Comparison of ENCODE assay signal across 19 cellular contexts in genomic region chr11:16511807-16512114, GRCh38.
"Had no signal": no experiment of that assay in that cellular context is flagged by ENCODE, and none has a peak within 500 bp of the region (broad histone marks: within the 10 kb centered on the region; RNA-seq: fewer than 3 reads in every experiment).

No MANE protein-coding gene starts in this region.

- H3K9me3 Mint-ChIP-seq: activated T-cell treated with anti-CD3 and anti-CD28 coated beads, Interleukin-2, amount 50 U/mL, for 4 hours had no signal

- H3K4me3 ChIP-seq: MG63, SJSA1 had no signal

- ATAC-seq: activated CD4-positive, CD25-positive, alpha-beta regulatory T cell treated with anti-CD3 and anti-CD28 coated beads, Interleukin-2, amount 50 U/mL, for 24 hours; activated CD8-positive, alpha-beta memory T cell treated with anti-CD3 and anti-CD28 coated beads, Interleukin-2, amount 10 ng/mL, durations not matched to agents 7 days and 5 days; activated T-cell treated with anti-CD3 and anti-CD28 coated beads, Interleukin-2, amount 50 U/mL, for 4 hours; PC-3 had no signal

- H3K27ac Mint-ChIP-seq: activated CD4-positive, alpha-beta T cell treated with anti-CD3 and anti-CD28 coated beads, Interleukin-2, amount 10 ng/mL, durations not matched to agents 24 days and 14 days; activated CD8-positive, alpha-beta memory T cell treated with anti-CD3 and anti-CD28 coated beads, Interleukin-2, amount 10 ng/mL, durations not matched to agents 7 days and 5 days; activated naive CD4-positive, alpha-beta T cell treated with anti-CD3 and anti-CD28 coated beads for 36 hours; activated naive CD8-positive, alpha-beta T cell; T-helper 1 cell treated with Interleukin-12 subunit alpha and Interleukin-12 subunit beta and Interleukin-4 antibody, amounts not matched to agents 30 μg/mL and 1 μg/mL, for 36 hours had no signal

- FAIRE-seq: RCC 7860 had no signal

- H3K36me3 Mint-ChIP-seq: activated CD8-positive, alpha-beta memory T cell treated with anti-CD3 and anti-CD28 coated beads, Interleukin-2, amount 10 ng/mL, durations not matched to agents 7 days and 5 days; activated naive CD8-positive, alpha-beta T cell had no signal

- H3K36me3 ChIP-seq: MG63, SJSA1 had no signal

- H3K4me2 ChIP-seq: KMS-11 had no signal

- H3K27ac ChIP-seq: KMS-11, SJSA1 had no signal

- H3K9ac ChIP-seq: KMS-11 had no signal

- H3K4me3 Mint-ChIP-seq: activated CD4-positive, alpha-beta T cell treated with anti-CD3 and anti-CD28 coated beads, Interleukin-2, amount 10 ng/mL, durations not matched to agents 24 days and 14 days; activated CD8-positive, alpha-beta memory T cell treated with anti-CD3 and anti-CD28 coated beads, Interleukin-2, amount 10 ng/mL, durations not matched to agents 7 days and 5 days; activated naive CD4-positive, alpha-beta T cell treated with anti-CD3 and anti-CD28 coated beads for 36 hours; activated naive CD8-positive, alpha-beta T cell; activated T-cell treated with anti-CD3 and anti-CD28 coated beads, Interleukin-2, amount 50 U/mL, for 4 hours; T-helper 1 cell treated with Interleukin-12 subunit alpha and Interleukin-12 subunit beta and Interleukin-4 antibody, amounts not matched to agents 30 μg/mL and 1 μg/mL, for 36 hours had no signal

- H3K27me3 Mint-ChIP-seq: activated CD4-positive, alpha-beta T cell treated with anti-CD3 and anti-CD28 coated beads, Interleukin-2, amount 10 ng/mL, durations not matched to agents 24 days and 14 days; activated CD8-positive, alpha-beta memory T cell treated with anti-CD3 and anti-CD28 coated beads, Interleukin-2, amount 10 ng/mL, durations not matched to agents 7 days and 5 days; activated naive CD8-positive, alpha-beta T cell had no signal

- DNase-seq: activated CD4-positive, alpha-beta T cell treated with anti-CD3 and anti-CD28 coated beads, Interleukin-2, amount 10 ng/mL, durations not matched to agents 24 days and 14 days; activated CD4-positive, alpha-beta T cell treated with anti-CD3 and anti-CD28 coated beads, Interleukin-2, amount 50 U/mL, for 48 hours; activated CD8-positive, alpha-beta memory T cell treated with anti-CD3 and anti-CD28 coated beads, Interleukin-2, amount 10 ng/mL, durations not matched to agents 7 days and 5 days; activated effector memory CD4-positive, alpha-beta T cell treated with anti-CD3 and anti-CD28 coated beads, Interleukin-2, amount 50 U/mL, for 16 hours; activated naive CD4-positive, alpha-beta T cell treated with anti-CD3 and anti-CD28 coated beads for 36 hours; activated T-cell treated with anti-CD3 and anti-CD28 coated beads, Interleukin-2, amount 50 U/mL, for 4 hours; amygdala; MV-4-11; NCI-H1417 treated with DMSO at 0.1 percent for 48 hours; NCI-H2029 treated with DMSO at 0.1 percent for 48 hours; SHP77 had no signal

- H3K9me3 ChIP-seq: MG63, SJSA1 had no signal

- H3K27me3 ChIP-seq: MG63, SJSA1 had no signal

- H3K4me1 Mint-ChIP-seq: activated CD4-positive, alpha-beta T cell treated with anti-CD3 and anti-CD28 coated beads, Interleukin-2, amount 10 ng/mL, durations not matched to agents 24 days and 14 days; activated CD8-positive, alpha-beta memory T cell treated with anti-CD3 and anti-CD28 coated beads, Interleukin-2, amount 10 ng/mL, durations not matched to agents 7 days and 5 days had no signal
